17 cellular contexts compared by ENCODE assay signal in genomic region chr9:89670806-89671434, GRCh38.
DNase-seq lines count a peak whose midpoint lies in the region; ATAC-seq, FAIRE-seq and TF ChIP-seq lines count a peak whose summit lies in the region.
"Had no signal": no experiment of that assay in that cellular context is flagged by ENCODE, and none has a peak within 500 bp of the region (broad histone marks: within the 10 kb centered on the region; RNA-seq: fewer than 3 reads in every experiment).

No MANE protein-coding gene starts in this region.

- H3K9me3 ChIP-seq in A549 = no peaks in the 10 kb centered on the region
- H3K9me3 ChIP-seq: Peyer's patch had no signal

- no peak for TF ChIP-seq CTCF in A549 (IDR thresholded peaks at IDR 0.05)
- no peak for TF ChIP-seq CTCF in VCaP (conservative IDR thresholded peaks at IDR 0.05)
- no peak for TF ChIP-seq CTCF in neural crest cell (conservative IDR thresholded peaks at IDR 0.05)

- no peak overlapping the region; the same call in 2 of the 3 replicates for H3K4me2 ChIP-seq in A549

- H3K4me3 ChIP-seq in A549 = no peak overlapping the region
- H3K4me3 ChIP-seq: GM23248, Peyer's patch had no signal

- no peak for TF ChIP-seq EP300 in A549 (IDR thresholded peaks at IDR 0.05)

- peak overlapping the region; percentile 64 for H3K4me3 Mint-ChIP-seq in neural crest cell
- H3K4me3 Mint-ChIP-seq: CD4-positive, CD25-positive, alpha-beta regulatory T cell had no signal

- TF ChIP-seq POLR2A in A549 (IDR thresholded peaks at IDR 0.05; ENCODE audit: low read length) = no peak

- intact Hi-C loops in left colon (cut with DNase I, micrococcal nuclease) = no loop called here

- peaks cover 76% of the 10 kb centered on the region for H3K27me3 Mint-ChIP-seq in neural crest cell (ENCODE audit: low read depth)

- H3K27ac ChIP-seq in A549 = no peak overlapping the region
- peak overlapping the region; percentile 95; the same call in 1 of the 2 replicates for H3K27ac ChIP-seq in VCaP
- H3K27ac ChIP-seq: GM23248 had no signal

- peaks cover 3% of the 10 kb centered on the region for H3K9me3 Mint-ChIP-seq in neural crest cell

- H3K36me3 Mint-ChIP-seq in neural crest cell (ENCODE audit: low read depth) = peaks cover 2% of the 10 kb centered on the region
- H3K36me3 Mint-ChIP-seq: CD4-positive, CD25-positive, alpha-beta regulatory T cell had no signal

- CTCF ChIA-PET in A549 (lab: Yijun Ruan, JAX) = no interaction called here

- 9% methylated on average over 6 of the region's 6 CpGs for WGBS in A549 (ENCODE audit: missing lambda C conversion rate)

- 0 out of 3 replicates have a peak, but pooled peaks cover 7% of the 10 kb centered on the region for H3K4me1 ChIP-seq in A549

- peaks cover 29% of the 10 kb centered on the region for H3K4me1 Mint-ChIP-seq in neural crest cell

- TF ChIP-seq RAD21 in A549 (conservative IDR thresholded peaks at IDR 0.05 in 1 of 2, IDR thresholded peaks at IDR 0.05 in 1 of 2) = no peak

- DNase-seq in A549 (ENCODE audit: low read depth in 1 of 2, low spot score in 1 of 2) (no peak), left colon (no peak), neural crest cell (ENCODE audit: low read depth, low spot score) (no peak)
- no peak for DNase-seq in stimulated activated naive CD4-positive, alpha-beta T cell (lab: John Stamatoyannopoulos, UW)
- DNase-seq: CD4-positive, CD25-positive, alpha-beta regulatory T cell; DND-41; GDM1; GM23248; NCI-H1417; NCI-H2029 treated with DMSO at 0.1 percent for 48 hours; NCI-H510A; NCI-H82 had no signal

- ATAC-seq in A549 = no peak
- peak; percentile 30 for ATAC-seq in left colon
- no peak for ATAC-seq in HG02763 (IDR thresholded peaks at IDR 0.05; ENCODE audit: unreplicated experiment)
- no peak for ATAC-seq in GM18517 (IDR thresholded peaks at IDR 0.05; ENCODE audit: unreplicated experiment)
- ATAC-seq: HCT116 had no signal

- FAIRE-seq in A549 (lab: Jason Lieb, UNC) = no peak

- no peak overlapping the region for H3K27ac Mint-ChIP-seq in neural crest cell (ENCODE audit: unreplicated experiment)

- POLR2A ChIA-PET in A549 (lab: Yijun Ruan, JAX) = no interaction called here

TF ChIP-seq in A549, 52 proteins besides CTCF, POLR2A, EP300 and RAD21:
- TF ChIP-seq NFE2L2 (conservative IDR thresholded peaks at IDR 0.05; ENCODE audit: low read length) = peak; percentile 52; the same call in 1 of the 2 replicates
- no peak for TF ChIP-seq ZC3H11A (IDR thresholded peaks at IDR 0.05)
